9 cellular contexts compared by ENCODE assay signal in the genomic region with DNA sequence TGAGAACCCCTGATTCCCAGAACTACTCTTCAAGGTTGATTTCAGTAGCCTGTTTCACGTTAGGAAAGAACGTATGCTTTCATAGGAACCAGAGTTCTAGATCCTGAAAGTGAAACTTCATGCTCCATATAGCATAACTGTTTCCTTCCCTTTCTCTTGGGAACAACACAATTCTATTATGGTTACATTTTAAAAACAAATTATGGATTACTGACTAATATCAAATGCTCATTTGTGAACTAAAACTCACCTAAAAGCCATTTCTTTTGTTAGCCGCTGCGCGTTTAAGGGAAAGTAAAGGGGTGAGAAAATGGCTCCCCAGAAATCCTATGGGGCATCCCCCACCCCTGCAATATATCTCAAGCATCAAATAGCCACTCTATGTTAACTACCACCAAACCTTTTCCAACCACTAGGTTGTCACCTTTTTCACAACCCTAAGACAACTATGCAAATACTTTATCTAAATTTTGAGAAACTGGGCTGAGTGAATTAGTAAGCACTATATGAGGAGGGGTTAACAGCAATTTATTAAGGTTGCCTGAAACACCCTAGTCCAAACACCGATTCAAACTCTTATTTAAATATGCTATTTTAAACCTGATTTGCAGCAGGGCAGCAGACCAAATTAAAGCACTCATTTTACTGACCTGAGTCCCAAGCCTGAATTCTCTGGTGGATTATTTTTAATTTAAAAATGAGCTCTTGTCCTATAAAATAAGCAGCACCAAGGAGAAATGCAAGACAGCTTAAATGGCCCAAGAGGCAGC. TPM values are rescaled to one million over a fixed set of nuclear protein-coding genes. Genes with fewer than 3 reads are reported as not detected.
DNase-seq lines count a peak whose midpoint lies in the region; ATAC-seq and TF ChIP-seq lines count a peak whose summit lies in the region.
"Had no signal": no experiment of that assay in that cellular context is flagged by ENCODE, and none has a peak within 500 bp of the region (broad histone marks: within the 10 kb centered on the region; RNA-seq: fewer than 3 reads in every experiment).

No MANE protein-coding gene starts in this region.

- H3K36me3 Mint-ChIP-seq in activated CD8-positive, alpha-beta T cell treated with anti-CD3 and anti-CD28 coated beads, Interleukin-2, amount 10 ng/mL, durations not matched to agents 7 days and 5 days (ENCODE audit: low read depth): peaks cover 47% of the 10 kb centered on the region
- peaks cover 89% of the 10 kb centered on the region for H3K36me3 Mint-ChIP-seq in stimulated activated effector memory CD8-positive, alpha-beta T cell treated with anti-CD3 and anti-CD28 coated beads, Interleukin-12 subunit alpha, Interleukin-12 subunit beta, amount 100 ng/mL, for 72 hours

- H3K27ac Mint-ChIP-seq in activated CD8-positive, alpha-beta T cell treated with anti-CD3 and anti-CD28 coated beads, Interleukin-2, amount 10 ng/mL, durations not matched to agents 7 days and 5 days: peak overlapping the region; percentile 98
- peak overlapping the region; percentile 95 for H3K27ac Mint-ChIP-seq in stimulated activated effector memory CD8-positive, alpha-beta T cell treated with anti-CD3 and anti-CD28 coated beads, Interleukin-12 subunit alpha, Interleukin-12 subunit beta, amount 100 ng/mL, for 72 hours

- TF ChIP-seq EP300 in gastroesophageal sphincter (IDR thresholded peaks at IDR 0.05): no peak

- no peaks in the 10 kb centered on the region for H3K27me3 ChIP-seq in gastroesophageal sphincter

- H3K27me3 Mint-ChIP-seq in activated CD8-positive, alpha-beta T cell treated with anti-CD3 and anti-CD28 coated beads, Interleukin-2, amount 10 ng/mL, durations not matched to agents 7 days and 5 days (ENCODE audit: low read depth): no peaks in the 10 kb centered on the region

- DNase-seq in activated gamma-delta T cell treated with anti-CD3 and anti-CD28 coated beads, Interleukin-2, amount 50 U/mL, for 16 hours (ENCODE audit: low read depth): peak; percentile 38
- no peak for DNase-seq in activated gamma-delta T cell (lab: John Stamatoyannopoulos, UW)
- no peak for DNase-seq in activated CD8-positive, alpha-beta T cell treated with anti-CD3 and anti-CD28 coated beads, Interleukin-2, amount 10 ng/mL, durations not matched to agents 7 days and 5 days
- DNase-seq in stimulated activated effector memory CD8-positive, alpha-beta T cell treated with anti-CD3 and anti-CD28 coated beads, Interleukin-12 subunit alpha, Interleukin-12 subunit beta, amount 100 ng/mL, for 72 hours (ENCODE audit: low spot score in 2 of 2): no peak
- no peak for DNase-seq in GM19240 (ENCODE audit: insufficient read length, low spot score)
- no peak for DNase-seq in activated CD4-positive, CD25-positive, alpha-beta regulatory T cell (lab: John Stamatoyannopoulos, UW)

- peak overlapping the region in 3 of 4 donors; percentile 3 to 99 (median 97) for H3K27ac ChIP-seq in gastroesophageal sphincter

- H3K4me1 Mint-ChIP-seq in activated CD8-positive, alpha-beta T cell treated with anti-CD3 and anti-CD28 coated beads, Interleukin-2, amount 10 ng/mL, durations not matched to agents 7 days and 5 days (ENCODE audit: low read depth): peaks cover 60% of the 10 kb centered on the region
- H3K4me1 Mint-ChIP-seq in stimulated activated effector memory CD8-positive, alpha-beta T cell treated with anti-CD3 and anti-CD28 coated beads, Interleukin-12 subunit alpha, Interleukin-12 subunit beta, amount 100 ng/mL, for 72 hours: peaks cover 52% of the 10 kb centered on the region

- ATAC-seq in HG03196 (IDR thresholded peaks at IDR 0.05; ENCODE audit: unreplicated experiment) (peak; percentile 28), gastroesophageal sphincter (no peak)
- no peak for ATAC-seq in activated CD8-positive, alpha-beta T cell treated with anti-CD3 and anti-CD28 coated beads, Interleukin-2, amount 10 ng/mL, durations not matched to agents 7 days and 5 days
- peak; percentile 49 for ATAC-seq in stimulated activated effector memory CD8-positive, alpha-beta T cell treated with anti-CD3 and anti-CD28 coated beads, Interleukin-12 subunit alpha, Interleukin-12 subunit beta, amount 100 ng/mL, for 72 hours

- CTCF ChIA-PET in activated CD8-positive, alpha-beta T cell treated with anti-CD3 and anti-CD28 coated beads, Interleukin-2, amount 10 ng/mL, durations not matched to agents 7 days and 5 days (lab: Charles Lee): interaction anchor here (0.6 to 9.2 kb wide), 10 partner anchors 13 to 216 kb away, joined by 3 to 87 read pairs (median 4); a partner anchor contains a TSS

- H3K9me3 Mint-ChIP-seq in activated CD8-positive, alpha-beta T cell treated with anti-CD3 and anti-CD28 coated beads, Interleukin-2, amount 10 ng/mL, durations not matched to agents 7 days and 5 days (ENCODE audit: insufficient read depth): no peaks in the 10 kb centered on the region
- H3K9me3 Mint-ChIP-seq in stimulated activated effector memory CD8-positive, alpha-beta T cell treated with anti-CD3 and anti-CD28 coated beads, Interleukin-12 subunit alpha, Interleukin-12 subunit beta, amount 100 ng/mL, for 72 hours: no peaks in the 10 kb centered on the region

- peak overlapping the region; percentile 73 to 96 for H3K4me3 ChIP-seq in gastroesophageal sphincter

- no peak for TF ChIP-seq CTCF in gastroesophageal sphincter (IDR thresholded peaks at IDR 0.05)

- peaks cover 0 to 4% of the 10 kb centered on the region in 2 donors for H3K36me3 ChIP-seq in gastroesophageal sphincter

- WGBS in gastroesophageal sphincter (ENCODE audit: low coverage in 1 of 2), 2 donors: 49 to 54% methylated on average over 5 to 6 of the region's 6 CpGs

- peaks cover 0 to 72% (median 3%) of the 10 kb centered on the region in 3 donors for H3K4me1 ChIP-seq in gastroesophageal sphincter

- POLR2A ChIA-PET in activated CD8-positive, alpha-beta T cell treated with anti-CD3 and anti-CD28 coated beads, Interleukin-2, amount 10 ng/mL, durations not matched to agents 7 days and 5 days (lab: Charles Lee): interaction anchor here (3.4 to 6.3 kb wide), 7 partner anchors 9 to 351 kb away, joined by 30 to 77 read pairs (median 43); a partner anchor contains a TSS

- no peaks in the 10 kb centered on the region for H3K9me3 ChIP-seq in gastroesophageal sphincter

- peak overlapping the region; percentile 91 for H3K4me3 Mint-ChIP-seq in activated CD8-positive, alpha-beta T cell treated with anti-CD3 and anti-CD28 coated beads, Interleukin-2, amount 10 ng/mL, durations not matched to agents 7 days and 5 days
- H3K4me3 Mint-ChIP-seq in stimulated activated effector memory CD8-positive, alpha-beta T cell treated with anti-CD3 and anti-CD28 coated beads, Interleukin-12 subunit alpha, Interleukin-12 subunit beta, amount 100 ng/mL, for 72 hours: peak overlapping the region; percentile 93

- no peak for TF ChIP-seq POLR2A in gastroesophageal sphincter (IDR thresholded peaks at IDR 0.05)

RNA-seq across cellular contexts. Expression of a gene that starts 2.4 kb away (rescaled TPM):
- total RNA-seq in activated CD8-positive, alpha-beta T cell treated with anti-CD3 and anti-CD28 coated beads, Interleukin-2, amount 10 ng/mL, durations not matched to agents 7 days and 5 days: 10 to 100 TPM; 31.5 to 32.3 TPM
- 10 to 100 TPM; 26.0 to 36.1 (median 28.5) TPM for total RNA-seq in gastroesophageal sphincter

RNA-seq across cellular contexts. Expression of a gene that starts 56.9 kb away (rescaled TPM):
- under 1 TPM; 0.21 to 0.60 TPM for total RNA-seq in activated CD8-positive, alpha-beta T cell treated with anti-CD3 and anti-CD28 coated beads, Interleukin-2, amount 10 ng/mL, durations not matched to agents 7 days and 5 days
- total RNA-seq in gastroesophageal sphincter: not detected
- total RNA-seq: glomerular endothelial cell had no signal

Comparison
In these comparisons a context has a peak if more than half of its experiments do, and no peak if none do; other contexts are left out.
1. ATAC-seq: peak in HG03196 (single experiment) and stimulated activated effector memory CD8-positive, alpha-beta T cell treated with anti-CD3 and anti-CD28 coated beads, Interleukin-12 subunit alpha, Interleukin-12 subunit beta, amount 100 ng/mL, for 72 hours (single experiment); none in activated CD8-positive, alpha-beta T cell treated with anti-CD3 and anti-CD28 coated beads, Interleukin-2, amount 10 ng/mL, durations not matched to agents 7 days and 5 days (single experiment) and gastroesophageal sphincter (single experiment).